18 cellular contexts compared by ENCODE assay signal in genomic region chr2:12828932-12829331, GRCh38.
"Had no signal": no experiment of that assay in that cellular context is flagged by ENCODE, and none has a peak within 500 bp of the region (broad histone marks: within the 10 kb centered on the region; RNA-seq: fewer than 3 reads in every experiment).

No MANE protein-coding gene starts in this region.

- H3K4me1 ChIP-seq: body of pancreas, foreskin keratinocyte had no signal

- H3K4me3 Mint-ChIP-seq: activated naive CD4-positive, alpha-beta T cell treated with anti-CD3 and anti-CD28 coated beads for 36 hours; activated T-cell treated with anti-CD3 and anti-CD28 coated beads, Interleukin-2, amount 50 U/mL, for 4 hours; mesothelial cell of epicardium; neural crest cell; stimulated activated memory B cell treated with anti-CD40 and anti-IgM and Interleukin-4, amounts not matched to agents 10 μg/mL and 1 μg/mL and 100 μg/mL, for 72 hours; T-helper 1 cell treated with Interleukin-12 subunit alpha and Interleukin-12 subunit beta and Interleukin-4 antibody, amounts not matched to agents 30 μg/mL and 1 μg/mL, for 36 hours had no signal

- H3K36me3 ChIP-seq: left lung, ovary, sigmoid colon, upper lobe of right lung had no signal

- H3K27me3 ChIP-seq: body of pancreas, foreskin keratinocyte, left lung, ovary, sigmoid colon, upper lobe of right lung had no signal

- DNase-seq: activated CD4-positive, alpha-beta T cell treated with anti-CD3 and anti-CD28 coated beads, Interleukin-2, amount 50 U/mL, for 1 hour; activated CD4-positive, CD25-positive, alpha-beta regulatory T cell treated with anti-CD3 and anti-CD28 coated beads, Interleukin-2, amount 50 U/mL, for 72 hours; activated CD8-positive, alpha-beta memory T cell treated with anti-CD3 and anti-CD28 coated beads, Interleukin-2, amount 50 U/mL, for 4 hours; activated naive CD4-positive, alpha-beta T cell treated with anti-CD3 and anti-CD28 coated beads for 36 hours; activated T-cell treated with anti-CD3 and anti-CD28 coated beads, Interleukin-2, amount 50 U/mL, for 4 hours; body of pancreas; caudate nucleus; foreskin keratinocyte; hypothalamus; left lung; ovary; sigmoid colon; stimulated activated CD4-positive, alpha-beta T cell treated with anti-CD3 and anti-CD28 coated beads, Interleukin-4, amount 100 ng/mL, for 4 hours; upper lobe of right lung had no signal

- H3K27ac Mint-ChIP-seq: activated naive CD4-positive, alpha-beta T cell treated with anti-CD3 and anti-CD28 coated beads for 36 hours; mesothelial cell of epicardium; stimulated activated memory B cell treated with anti-CD40 and anti-IgM and Interleukin-4, amounts not matched to agents 10 μg/mL and 1 μg/mL and 100 μg/mL, for 72 hours; T-helper 1 cell treated with Interleukin-12 subunit alpha and Interleukin-12 subunit beta and Interleukin-4 antibody, amounts not matched to agents 30 μg/mL and 1 μg/mL, for 36 hours had no signal

- H3K4me3 ChIP-seq: body of pancreas, left lung, ovary, sigmoid colon, upper lobe of right lung had no signal

- H3K9me3 Mint-ChIP-seq: activated naive CD4-positive, alpha-beta T cell treated with anti-CD3 and anti-CD28 coated beads for 36 hours; activated T-cell treated with anti-CD3 and anti-CD28 coated beads, Interleukin-2, amount 50 U/mL, for 4 hours; mesothelial cell of epicardium; neural crest cell; stimulated activated memory B cell treated with anti-CD40 and anti-IgM and Interleukin-4, amounts not matched to agents 10 μg/mL and 1 μg/mL and 100 μg/mL, for 72 hours; T-helper 1 cell treated with Interleukin-12 subunit alpha and Interleukin-12 subunit beta and Interleukin-4 antibody, amounts not matched to agents 30 μg/mL and 1 μg/mL, for 36 hours had no signal

- H3K36me3 Mint-ChIP-seq: mesothelial cell of epicardium; stimulated activated memory B cell treated with anti-CD40 and anti-IgM and Interleukin-4, amounts not matched to agents 10 μg/mL and 1 μg/mL and 100 μg/mL, for 72 hours had no signal

- H3K4me1 Mint-ChIP-seq: stimulated activated memory B cell treated with anti-CD40 and anti-IgM and Interleukin-4, amounts not matched to agents 10 μg/mL and 1 μg/mL and 100 μg/mL, for 72 hours had no signal

- H3K27ac ChIP-seq: body of pancreas, foreskin keratinocyte, left lung, ovary, sigmoid colon, upper lobe of right lung had no signal

- ATAC-seq: activated T-cell treated with anti-CD3 and anti-CD28 coated beads, Interleukin-2, amount 50 U/mL, for 4 hours; body of pancreas; foreskin keratinocyte; left lung; stimulated activated memory B cell treated with anti-CD40 and anti-IgM and Interleukin-4, amounts not matched to agents 10 μg/mL and 1 μg/mL and 100 μg/mL, for 72 hours; upper lobe of right lung had no signal

- H3K9me3 ChIP-seq: body of pancreas, left lung, ovary, sigmoid colon, upper lobe of right lung had no signal
